Comparison of ENCODE assay signal across 8 cellular contexts in the genomic region with DNA sequence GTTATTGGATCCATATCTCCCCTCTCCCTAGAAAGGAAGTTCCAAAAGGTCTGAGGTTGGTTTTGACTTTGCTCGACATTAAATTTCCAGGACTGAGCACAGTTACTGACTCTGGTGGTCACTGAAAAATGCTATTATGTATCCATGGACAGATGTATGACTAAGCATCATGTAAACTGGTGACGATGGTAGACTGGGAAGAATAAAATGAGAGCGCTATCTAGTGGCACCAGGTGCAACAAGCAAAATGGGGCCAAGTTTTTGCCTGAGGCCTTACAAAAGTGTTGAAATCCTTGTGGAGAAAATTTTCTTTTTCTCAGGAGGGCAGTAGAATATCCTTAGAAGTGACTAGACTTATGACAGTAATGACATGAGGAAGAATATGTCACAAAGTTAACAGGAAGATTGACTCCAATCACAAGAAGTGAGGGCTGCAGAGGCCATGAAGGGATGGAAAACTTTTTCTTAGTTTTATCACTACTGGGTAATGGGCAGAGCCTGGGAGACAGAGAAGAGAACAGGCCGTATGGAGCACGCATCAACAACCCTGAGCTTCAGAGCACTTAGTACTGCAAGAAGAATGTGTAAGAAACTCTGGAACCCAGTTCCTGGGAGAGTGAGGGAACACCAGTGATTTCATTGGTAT.
DNase-seq lines count a peak whose midpoint lies in the region; ATAC-seq, FAIRE-seq and TF ChIP-seq lines count a peak whose summit lies in the region.

No MANE protein-coding gene starts in this region.

- peak; percentile 67 for FAIRE-seq in keratinocyte (lab: Jason Lieb, UNC)

- H3K27ac ChIP-seq in ACC112 (ENCODE audit: low read depth, low read length): no peak overlapping the region
- H3K27ac ChIP-seq in OCI-LY3 (ENCODE audit: low read length): no peak overlapping the region
- H3K27ac ChIP-seq in keratinocyte (ENCODE audit: control insufficient read depth, insufficient read depth, low read length): no peak overlapping the region
- peak overlapping the region; percentile 92 for H3K27ac ChIP-seq in temporal lobe (ENCODE audit: low read depth, low read length)

- H3K9me1 ChIP-seq in keratinocyte (ENCODE audit: control insufficient read depth, extremely low read depth, insufficient read depth, low read length): no peaks in the 10 kb centered on the region

- ATAC-seq in HG03520 (IDR thresholded peaks at IDR 0.05; ENCODE audit: unreplicated experiment): peak; percentile 51
- ATAC-seq in GM21825 (IDR thresholded peaks at IDR 0.05; ENCODE audit: unreplicated experiment): no peak

- H3K27ac Mint-ChIP-seq in MCF 10A (ENCODE audit: low read depth, unreplicated experiment): no peak overlapping the region

- H3K4me1 Mint-ChIP-seq in MCF 10A (ENCODE audit: insufficient read depth, unreplicated experiment): peaks cover 31% of the 10 kb centered on the region

- H4K20me1 ChIP-seq in OCI-LY3 (ENCODE audit: insufficient read depth, low read length) (no peaks in the 10 kb centered on the region), keratinocyte (ENCODE audit: control insufficient read depth, extremely low read depth, insufficient read depth, low read length) (no peaks in the 10 kb centered on the region)

- POLR2A ChIA-PET in MCF 10A (lab: Yijun Ruan, JAX): interaction anchor here (0.6 to 2.4 kb wide), 6 partner anchors 11 to 356 kb away, joined by 3 to 13 read pairs (median 4); no protein-coding TSS in a partner anchor

- CTCF ChIA-PET in MCF 10A (lab: Yijun Ruan, JAX): interaction anchor here (0.8 to 2.4 kb wide), 8 partner anchors 8 to 271 kb away, joined by 3 to 15 read pairs (median 4); no protein-coding TSS in a partner anchor

- BruUV-seq in MCF 10A (replicated peaks; lab: Mats Ljungman, UMichigan): no TSS peak

- H3K27me3 Mint-ChIP-seq in MCF 10A (ENCODE audit: insufficient read depth, unreplicated experiment): no peaks in the 10 kb centered on the region

- no peaks in the 10 kb centered on the region for H3K27me3 ChIP-seq in ACC112 (ENCODE audit: insufficient read depth, low read length)
- peaks cover 4% of the 10 kb centered on the region; the same call in 1 of the 2 replicates for H3K27me3 ChIP-seq in OCI-LY3 (ENCODE audit: low read depth, low read length)
- H3K27me3 ChIP-seq in keratinocyte (ENCODE audit: control insufficient read depth, extremely low read depth, insufficient read depth, low read length): no peaks in the 10 kb centered on the region

- TF ChIP-seq CTCF in OCI-LY3 (IDR thresholded peaks at IDR 0.05; ENCODE audit: low read depth, low read length) (peak; percentile 98), MCF 10A (IDR thresholded peaks at IDR 0.05; ENCODE audit: unreplicated experiment) (peak; percentile 12), keratinocyte (optimal IDR thresholded peaks at IDR 0.05 in 1 of 3, IDR thresholded peaks at IDR 0.05 in 1 of 3, conservative IDR thresholded peaks at IDR 0.05 in 1 of 3; ENCODE audit: extremely low read depth in 1 of 3, insufficient read depth in 2 of 3, low read length in 3 of 3) (peak; percentile 41 to 71 (median 69))

- peak; percentile 4 for DNase-seq in GDM1 (lab: John Stamatoyannopoulos, UW)
- DNase-seq in MCF 10A (ENCODE audit: unreplicated experiment): peak; percentile 81
- no peak for DNase-seq in keratinocyte (ENCODE audit: low read depth, low spot score)

- peaks cover 38% of the 10 kb centered on the region for H3K4me1 ChIP-seq in ACC112 (ENCODE audit: control insufficient read depth, insufficient read depth, low read length, unreplicated experiment)
- peaks cover 45% of the 10 kb centered on the region for H3K4me1 ChIP-seq in OCI-LY3 (ENCODE audit: low read length)
- no peaks in the 10 kb centered on the region for H3K4me1 ChIP-seq in keratinocyte (ENCODE audit: control insufficient read depth, extremely low read depth, insufficient read depth, low read length)

- H3K4me3 ChIP-seq in ACC112 (ENCODE audit: low read depth, low read length) (no peak overlapping the region), OCI-LY3 (ENCODE audit: low read length) (no peak overlapping the region), keratinocyte (ENCODE audit: control insufficient read depth in 2 of 3, extremely low read depth in 1 of 3, insufficient read depth in 2 of 3, low read depth in 1 of 3, low read length in 3 of 3) (no peak overlapping the region)

- intact Hi-C loops in MCF 10A (cut with micrococcal nuclease): loop anchor here (1.0 to 5.0 kb wide), 2 partner anchors 45 to 265 kb away; no protein-coding TSS in a partner anchor

- H3K4me3 Mint-ChIP-seq in MCF 10A (ENCODE audit: unreplicated experiment): no peak overlapping the region

- dilution Hi-C loops in keratinocyte (cut with MboI; ENCODE audit: extremely low pct_ligation_motif_present, low sequenced_read_pairs): no loop called here

- H3K9me3 ChIP-seq in OCI-LY3 (ENCODE audit: insufficient read depth, low read length): no peaks in the 10 kb centered on the region
- no peaks in the 10 kb centered on the region for H3K9me3 ChIP-seq in keratinocyte (ENCODE audit: control insufficient read depth, low read depth, low read length)

- H2AFZ ChIP-seq in ACC112 (ENCODE audit: low read length, unreplicated experiment): peak overlapping the region; percentile 1
- H2AFZ ChIP-seq in OCI-LY3 (ENCODE audit: low read depth, low read length): 0 out of 2 replicates have a peak overlapping the region, but pooled peaks have one; percentile 1
- H2AFZ ChIP-seq in keratinocyte (ENCODE audit: control insufficient read depth, low read length): no peak overlapping the region

- no peaks in the 10 kb centered on the region for H3K36me3 Mint-ChIP-seq in MCF 10A (ENCODE audit: insufficient read depth, unreplicated experiment)

- H3K4me2 ChIP-seq in OCI-LY3 (ENCODE audit: low read length) (peak overlapping the region; percentile 6), keratinocyte (ENCODE audit: control insufficient read depth, extremely low read depth, insufficient read depth, low read depth, low read length) (no peak overlapping the region)

- no peaks in the 10 kb centered on the region for H3K9me3 Mint-ChIP-seq in MCF 10A (ENCODE audit: unreplicated experiment)

- H3K9ac ChIP-seq in OCI-LY3 (ENCODE audit: low read length) (no peak overlapping the region), keratinocyte (ENCODE audit: control insufficient read depth, extremely low read depth, insufficient read depth, low read length) (no peak overlapping the region)

- no peaks in the 10 kb centered on the region for H3K36me3 ChIP-seq in ACC112 (ENCODE audit: insufficient read depth, low read length)
- no peaks in the 10 kb centered on the region for H3K36me3 ChIP-seq in OCI-LY3 (replicated peaks; ENCODE audit: low read depth, low read length)
- H3K36me3 ChIP-seq in keratinocyte (ENCODE audit: control insufficient read depth in 2 of 2, extremely low read depth in 1 of 2, insufficient read depth in 2 of 2, low read length in 2 of 2): no peaks in the 10 kb centered on the region

- H3K79me2 ChIP-seq in ACC112 (ENCODE audit: control insufficient read depth, insufficient read depth, low read length, unreplicated experiment) (no peaks in the 10 kb centered on the region), OCI-LY3 (ENCODE audit: low read length) (no peaks in the 10 kb centered on the region), keratinocyte (ENCODE audit: control insufficient read depth, insufficient read depth, low read length) (no peaks in the 10 kb centered on the region)

Comparison
In these comparisons a context has a peak if more than half of its experiments do, and no peak if none do; other contexts are left out.
1. CTCF ChIP-seq: peak in every context shown above with its lines; median percentile 98 in OCI-LY3; 69 in keratinocyte; 12 in MCF 10A.